Comparison of ENCODE assay signal across 10 cellular contexts in the genomic region with DNA sequence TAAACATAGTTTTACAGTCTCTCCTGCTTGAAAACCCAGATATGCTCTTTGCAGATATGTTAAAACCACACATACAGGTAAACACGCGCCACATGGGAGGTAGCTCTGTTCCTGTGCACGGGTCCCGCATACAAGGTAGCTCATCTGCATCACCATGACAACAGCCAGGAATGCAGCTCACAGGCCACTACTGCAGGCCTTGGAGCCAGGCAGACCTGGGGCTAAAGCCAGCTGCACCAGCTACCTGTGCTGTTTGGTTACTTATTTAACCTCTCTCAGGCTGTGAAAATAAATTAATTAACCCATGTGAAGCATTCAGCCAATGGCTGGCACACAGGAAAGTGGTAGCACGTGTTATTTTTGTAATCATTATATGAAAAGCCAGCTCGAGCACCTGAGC.
A peak's percentile ranks its signal among the peaks of the same experiment; 100 is the strongest.
DNase-seq lines count a peak whose midpoint lies in the region; ATAC-seq and TF ChIP-seq lines count a peak whose summit lies in the region.
"Had no signal": no experiment of that assay in that cellular context is flagged by ENCODE, and none has a peak within 500 bp of the region (broad histone marks: within the 10 kb centered on the region; RNA-seq: fewer than 3 reads in every experiment).

No MANE protein-coding gene starts in this region.

- H3K9me3 Mint-ChIP-seq in progenitor cell of endocrine pancreas (ENCODE audit: low read depth): peaks cover 3% of the 10 kb centered on the region
- no peaks in the 10 kb centered on the region for H3K9me3 Mint-ChIP-seq in activated naive CD8-positive, alpha-beta T cell treated with anti-CD3 and anti-CD28 coated beads, Interleukin-2, amount 50 U/mL, for 24 hours

- no peak for ATAC-seq in activated naive CD8-positive, alpha-beta T cell treated with anti-CD3 and anti-CD28 coated beads, Interleukin-2, amount 50 U/mL, for 24 hours
- no peak for ATAC-seq in activated CD4-positive, CD25-positive, alpha-beta regulatory T cell treated with anti-CD3 and anti-CD28 coated beads, Interleukin-2, amount 50 U/mL, for 24 hours

- no peak overlapping the region for H3K27ac Mint-ChIP-seq in progenitor cell of endocrine pancreas
- H3K27ac Mint-ChIP-seq in activated naive CD8-positive, alpha-beta T cell treated with anti-CD3 and anti-CD28 coated beads, Interleukin-2, amount 50 U/mL, for 24 hours: no peak overlapping the region

- H3K4me1 Mint-ChIP-seq in progenitor cell of endocrine pancreas (ENCODE audit: low read depth): peaks cover 19% of the 10 kb centered on the region
- H3K4me1 Mint-ChIP-seq in activated naive CD8-positive, alpha-beta T cell treated with anti-CD3 and anti-CD28 coated beads, Interleukin-2, amount 50 U/mL, for 24 hours: no peaks in the 10 kb centered on the region

- no peak overlapping the region for H3K4me3 Mint-ChIP-seq in progenitor cell of endocrine pancreas (ENCODE audit: low read depth)
- H3K4me3 Mint-ChIP-seq in activated naive CD8-positive, alpha-beta T cell treated with anti-CD3 and anti-CD28 coated beads, Interleukin-2, amount 50 U/mL, for 24 hours: no peak overlapping the region

- peaks cover 2% of the 10 kb centered on the region for H3K36me3 Mint-ChIP-seq in progenitor cell of endocrine pancreas (ENCODE audit: insufficient read depth)
- H3K36me3 Mint-ChIP-seq in activated naive CD8-positive, alpha-beta T cell treated with anti-CD3 and anti-CD28 coated beads, Interleukin-2, amount 50 U/mL, for 24 hours (ENCODE audit: low read depth): no peaks in the 10 kb centered on the region

- DNase-seq in H4 (ENCODE audit: low spot score) (peak; percentile 40), NCI-H748 (lab: John Stamatoyannopoulos, UW; ENCODE audit: unreplicated experiment) (peak; percentile 97), iPS DF 4.7 (ENCODE audit: extremely low read depth, low spot score) (peak; percentile 44), progenitor cell of endocrine pancreas (ENCODE audit: low spot score, unreplicated experiment) (peak; percentile 40), NCI-H82 treated with DMSO at 0.1 percent for 48 hours (lab: John Stamatoyannopoulos, UW; ENCODE audit: unreplicated experiment) (no peak)
- DNase-seq in stimulated activated CD4-positive, alpha-beta T cell treated with anti-CD3 and anti-CD28 coated beads, Interleukin-1b, Interleukin-23, amount 100 ng/mL, for 48 hours: no peak
- no peak for DNase-seq in activated naive CD8-positive, alpha-beta T cell treated with anti-CD3 and anti-CD28 coated beads, Interleukin-2, amount 50 U/mL, for 24 hours
- DNase-seq: activated effector memory CD4-positive, alpha-beta T cell treated with anti-CD3 and anti-CD28 coated beads, Interleukin-2, amount 50 U/mL, for 16 hours; cortex of kidney had no signal

- no peak for TF ChIP-seq CTCF in progenitor cell of endocrine pancreas (IDR thresholded peaks at IDR 0.05; ENCODE audit: unreplicated experiment)

- H3K27me3 Mint-ChIP-seq in progenitor cell of endocrine pancreas: peaks cover 3% of the 10 kb centered on the region
- H3K27me3 Mint-ChIP-seq in activated naive CD8-positive, alpha-beta T cell treated with anti-CD3 and anti-CD28 coated beads, Interleukin-2, amount 50 U/mL, for 24 hours: peaks cover 3% of the 10 kb centered on the region

Comparison
In these comparisons a context has a peak if more than half of its experiments do, and no peak if none do; other contexts are left out.
1. DNase-seq: peak in H4 (single experiment), NCI-H748 (single experiment), iPS DF 4.7 (single experiment) and progenitor cell of endocrine pancreas (single experiment); none in stimulated activated CD4-positive, alpha-beta T cell treated with anti-CD3 and anti-CD28 coated beads, Interleukin-1b, Interleukin-23, amount 100 ng/mL, for 48 hours (single experiment), activated naive CD8-positive, alpha-beta T cell treated with anti-CD3 and anti-CD28 coated beads, Interleukin-2, amount 50 U/mL, for 24 hours (single experiment) and NCI-H82 treated with DMSO at 0.1 percent for 48 hours (single experiment).